Comparison of ENCODE assay signal across 16 cellular contexts in the genomic region with DNA sequence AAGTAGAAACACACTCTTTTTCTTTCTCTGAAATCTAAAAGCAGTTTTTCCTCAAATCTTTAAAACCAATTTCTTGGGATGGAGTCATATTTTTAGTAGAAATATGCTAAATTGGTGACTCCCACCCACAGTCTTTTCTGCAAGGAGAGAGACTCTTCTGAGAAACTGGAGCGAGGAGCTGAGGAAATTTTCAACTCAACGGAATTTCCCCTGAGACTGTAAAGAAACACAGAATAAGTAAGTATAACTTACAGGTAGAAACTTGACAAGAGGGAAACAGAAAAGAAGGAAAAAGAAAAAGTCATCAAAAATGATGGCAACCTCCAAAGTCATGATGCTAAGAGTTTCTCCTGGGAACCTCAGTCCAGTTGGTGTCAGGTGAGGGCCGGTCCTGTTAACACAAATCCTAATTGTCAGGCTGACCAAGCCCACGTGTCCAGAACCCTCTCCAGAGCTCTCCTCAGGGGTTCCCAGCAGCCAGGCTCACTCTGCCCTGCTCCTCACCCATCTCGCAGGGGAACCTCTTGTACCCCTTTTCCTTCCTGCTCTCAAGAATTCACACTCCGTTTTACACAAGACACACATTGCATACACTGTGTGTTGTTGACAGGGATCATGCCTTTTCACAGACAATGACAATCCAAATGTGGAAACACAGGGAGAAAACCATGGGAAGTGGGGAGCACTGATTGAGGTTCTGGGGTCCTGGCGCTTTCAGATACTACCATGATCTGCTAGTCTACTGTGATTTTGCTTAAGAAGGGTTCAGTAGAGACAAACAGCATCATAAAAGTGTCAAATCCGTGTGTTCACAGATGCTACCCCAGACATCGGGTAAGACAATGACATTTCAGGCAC. TPM values are rescaled to one million over a fixed set of nuclear protein-coding genes. Genes with fewer than 3 reads are reported as not detected.
DNase-seq lines count a peak whose midpoint lies in the region; ATAC-seq, FAIRE-seq and TF ChIP-seq lines count a peak whose summit lies in the region.
"Had no signal": no experiment of that assay in that cellular context is flagged by ENCODE, and none has a peak within 500 bp of the region (broad histone marks: within the 10 kb centered on the region; RNA-seq: fewer than 3 reads in every experiment).

No MANE protein-coding gene starts in this region.

- H3K27me3 ChIP-seq in H1 (replicated peaks in 1 of 4; ENCODE audit: control insufficient read depth in 3 of 4, extremely low read depth in 1 of 4, insufficient read depth in 3 of 4, low read length in 3 of 4): no peaks in the 10 kb centered on the region

- no peak overlapping the region for H3K56ac ChIP-seq in H1 (replicated peaks; ENCODE audit: insufficient read length, low read depth, low read length)

- no peaks in the 10 kb centered on the region for H3K79me2 ChIP-seq in H1 (ENCODE audit: control insufficient read depth in 1 of 2, insufficient read depth in 2 of 2, low read length in 2 of 2)

- no peaks in the 10 kb centered on the region for H3K9me3 ChIP-seq in H1 (ENCODE audit: insufficient read depth in 2 of 2, low read depth in 1 of 2, low read length in 1 of 2)
- H3K9me3 ChIP-seq: tibial nerve had no signal

- CTCF ChIA-PET in activated naive CD4-positive, alpha-beta T cell treated with anti-CD3 and anti-CD28 coated beads, Interleukin-2, amount 10 ng/mL, durations not matched to agents 7 days and 5 days (lab: Charles Lee): interaction anchor here (0.9 to 2.4 kb wide), 4 partner anchors 12 to 41 kb away, joined by 3 to 14 read pairs (median 5); no protein-coding TSS in a partner anchor
- CTCF ChIA-PET in activated CD4-positive, alpha-beta memory T cell treated with anti-CD3 and anti-CD28 coated beads, Interleukin-2, amount 10 ng/mL, durations not matched to agents 7 days and 5 days (lab: Charles Lee): interaction anchor here (1.1 to 3.2 kb wide), 2 partner anchors 27 to 41 kb away, joined by 3 to 18 read pairs; no protein-coding TSS in a partner anchor
- CTCF ChIA-PET in H1 (lab: Charles Lee; ENCODE audit: partially characterized antibody): no interaction called here

- no peaks in the 10 kb centered on the region for H3K27me3 Mint-ChIP-seq in activated naive CD4-positive, alpha-beta T cell treated with anti-CD3 and anti-CD28 coated beads, Interleukin-2, amount 10 ng/mL, durations not matched to agents 7 days and 5 days
- no peaks in the 10 kb centered on the region for H3K27me3 Mint-ChIP-seq in activated CD4-positive, alpha-beta memory T cell treated with anti-CD3 and anti-CD28 coated beads, Interleukin-2, amount 10 ng/mL, durations not matched to agents 7 days and 5 days

- 86% methylated on average over 9 of the region's 9 CpGs; no CpG with 5 or more reads in 1 of the 2 experiments for WGBS in H1 (ENCODE audit: extremely low coverage in 1 of 2, insufficient coverage in 1 of 2, insufficient read length in 1 of 2, insufficient replicate concordance in 2 of 2, low coverage in 1 of 2, low lambda C conversion rate in 2 of 2, missing lambda C conversion rate in 1 of 2), 2 experiments

- no peaks in the 10 kb centered on the region for H4K20me1 ChIP-seq in H1 (replicated peaks in 1 of 2; ENCODE audit: control insufficient read depth in 1 of 2, insufficient read depth in 2 of 2, low read length in 2 of 2)

- no peak overlapping the region for H3K9ac ChIP-seq in H1 (replicated peaks in 1 of 4; ENCODE audit: extremely low read depth in 1 of 4, low read depth in 3 of 4, low read length in 3 of 4)

- POLR2A ChIA-PET in activated CD4-positive, alpha-beta memory T cell treated with anti-CD3 and anti-CD28 coated beads, Interleukin-2, amount 10 ng/mL, durations not matched to agents 7 days and 5 days (lab: Charles Lee): interaction anchor here (0.6 to 21.0 kb wide), 10 partner anchors 8 to 235 kb away, joined by 3 to 448 read pairs (median 6); partner anchors contain the start of gene IL2RA
- POLR2A ChIA-PET in H1 (lab: Charles Lee; ENCODE audit: partially characterized antibody): no interaction called here

- TF ChIP-seq CTCF in H1 (IDR thresholded peaks at IDR 0.05; ENCODE audit: control extremely low read depth in 1 of 3, insufficient read depth in 1 of 3, low read depth in 1 of 3, low read length in 3 of 3): no peak

- no peak overlapping the region for H4K8ac ChIP-seq in H1 (ENCODE audit: extremely low read depth, insufficient read depth, low read length)

- H3K36me3 ChIP-seq in H1 (ENCODE audit: control insufficient read depth in 2 of 4, insufficient read depth in 4 of 4, low read length in 3 of 4): no peaks in the 10 kb centered on the region
- H3K36me3 ChIP-seq: tibial nerve had no signal

- H3K14ac ChIP-seq in H1 (ENCODE audit: insufficient read length): no peak overlapping the region

- no peak overlapping the region for H2BK120ac ChIP-seq in H1 (replicated peaks; ENCODE audit: low read depth, low read length)

- H3K27ac Mint-ChIP-seq in activated naive CD4-positive, alpha-beta T cell treated with anti-CD3 and anti-CD28 coated beads, Interleukin-2, amount 10 ng/mL, durations not matched to agents 7 days and 5 days: peak overlapping the region; percentile 88
- H3K27ac Mint-ChIP-seq in activated CD4-positive, alpha-beta memory T cell treated with anti-CD3 and anti-CD28 coated beads, Interleukin-2, amount 10 ng/mL, durations not matched to agents 7 days and 5 days: peak overlapping the region; percentile 85

- H3K4ac ChIP-seq in H1 (replicated peaks; ENCODE audit: insufficient read length, low read depth, low read length): no peak overlapping the region

- no peak for ATAC-seq in GM19463 (IDR thresholded peaks at IDR 0.05; ENCODE audit: unreplicated experiment)

- H3K4me1 ChIP-seq in H1 (replicated peaks in 1 of 4; ENCODE audit: control insufficient read depth in 3 of 4, insufficient read depth in 4 of 4, low read length in 3 of 4): no peaks in the 10 kb centered on the region

- H2BK12ac ChIP-seq in H1 (ENCODE audit: low read depth, low read length): no peak overlapping the region

- no peak overlapping the region for H3K27ac ChIP-seq in H1 (ENCODE audit: low read depth, low read length)
- H3K27ac ChIP-seq: tibial nerve had no signal

- peaks cover 71% of the 10 kb centered on the region for H3K36me3 Mint-ChIP-seq in activated naive CD4-positive, alpha-beta T cell treated with anti-CD3 and anti-CD28 coated beads, Interleukin-2, amount 10 ng/mL, durations not matched to agents 7 days and 5 days
- peaks cover 92% of the 10 kb centered on the region for H3K36me3 Mint-ChIP-seq in activated CD4-positive, alpha-beta memory T cell treated with anti-CD3 and anti-CD28 coated beads, Interleukin-2, amount 10 ng/mL, durations not matched to agents 7 days and 5 days (ENCODE audit: low read depth)

- H3K4me2 ChIP-seq in H1 (ENCODE audit: insufficient read depth in 1 of 2, low read depth in 2 of 2, low read length in 2 of 2): no peak overlapping the region
- H3K4me2 ChIP-seq: smooth muscle cell had no signal

- no peak for DNase-seq in activated naive CD4-positive, alpha-beta T cell treated with anti-CD3 and anti-CD28 coated beads, Interleukin-2, amount 10 ng/mL, durations not matched to agents 7 days and 5 days
- DNase-seq in activated naive CD4-positive, alpha-beta T cell treated with Interleukin-2 at 50 U/mL for 16 hours: no peak
- no peak for DNase-seq in activated CD4-positive, alpha-beta memory T cell treated with anti-CD3 and anti-CD28 coated beads, Interleukin-2, amount 10 ng/mL, durations not matched to agents 7 days and 5 days
- DNase-seq in H1 (ENCODE audit: low read depth in 1 of 2, low spot score in 2 of 2) (peak in 1 of 2 experiments; percentile 35), superior temporal gyrus (ENCODE audit: extremely low spot score) (peak; percentile 49), NCI-H2029 treated with DMSO at 0.1 percent for 48 hours (lab: John Stamatoyannopoulos, UW) (no peak), NCI-H2196 (lab: John Stamatoyannopoulos, UW; ENCODE audit: unreplicated experiment) (no peak)
- DNase-seq: DMS79, NCI-H1930, NCI-H774, T1000 had no signal

- H3K4me3 ChIP-seq in H1 (ENCODE audit: extremely low read depth in 1 of 4, insufficient read depth in 2 of 4, low read depth in 3 of 4, low read length in 4 of 4): no peak overlapping the region
- H3K4me3 ChIP-seq: smooth muscle cell, tibial nerve had no signal

- H4K91ac ChIP-seq in H1 (replicated peaks; ENCODE audit: insufficient read length, low read length): no peak overlapping the region

- H2BK15ac ChIP-seq in H1 (ENCODE audit: low read length): no peak overlapping the region

- no peak for TF ChIP-seq EP300 in H1 (IDR thresholded peaks at IDR 0.05; ENCODE audit: borderline replicate concordance in 1 of 2, low read depth in 2 of 2, low read length in 2 of 2)

- no peak for FAIRE-seq in H1 (lab: Jason Lieb, UNC)

- H2BK20ac ChIP-seq in H1 (ENCODE audit: low read length): no peak overlapping the region

- 0 out of 2 replicates have a peak overlapping the region, but pooled peaks have one; percentile 37 for H2AFZ ChIP-seq in H1 (ENCODE audit: low read length)

- no peak for TF ChIP-seq POLR2A in H1 (IDR thresholded peaks at IDR 0.05; ENCODE audit: control extremely low read depth in 1 of 2, low read depth in 2 of 2, low read length in 2 of 2)

- H3K18ac ChIP-seq in H1 (ENCODE audit: extremely low read depth, low read length): no peak overlapping the region

- H3K79me1 ChIP-seq in H1 (ENCODE audit: low read depth, low read length): no peaks in the 10 kb centered on the region

- no peaks in the 10 kb centered on the region for H3K23me2 ChIP-seq in H1 (ENCODE audit: low read depth, low read length)

- peaks cover 89% of the 10 kb centered on the region for H3K4me1 Mint-ChIP-seq in activated naive CD4-positive, alpha-beta T cell treated with anti-CD3 and anti-CD28 coated beads, Interleukin-2, amount 10 ng/mL, durations not matched to agents 7 days and 5 days
- peaks cover 89% of the 10 kb centered on the region for H3K4me1 Mint-ChIP-seq in activated CD4-positive, alpha-beta memory T cell treated with anti-CD3 and anti-CD28 coated beads, Interleukin-2, amount 10 ng/mL, durations not matched to agents 7 days and 5 days

- no peak overlapping the region for H2AK5ac ChIP-seq in H1 (ENCODE audit: low read depth, low read length)

- no peak for TF ChIP-seq RAD21 in H1 (IDR thresholded peaks at IDR 0.05 in 1 of 2, conservative IDR thresholded peaks at IDR 0.05 in 1 of 2; ENCODE audit: low read depth in 2 of 2, low read length in 2 of 2)

- no peak overlapping the region for H2BK5ac ChIP-seq in H1 (ENCODE audit: low read depth, low read length)

- H4K5ac ChIP-seq in H1 (ENCODE audit: insufficient read length, low read depth, low read length): no peak overlapping the region

- H3K4me3 Mint-ChIP-seq in activated naive CD4-positive, alpha-beta T cell treated with anti-CD3 and anti-CD28 coated beads, Interleukin-2, amount 10 ng/mL, durations not matched to agents 7 days and 5 days: peak overlapping the region; percentile 69
- H3K4me3 Mint-ChIP-seq in activated CD4-positive, alpha-beta memory T cell treated with anti-CD3 and anti-CD28 coated beads, Interleukin-2, amount 10 ng/mL, durations not matched to agents 7 days and 5 days: peak overlapping the region; percentile 58

- H3K23ac ChIP-seq in H1 (ENCODE audit: insufficient read length): no peak overlapping the region

- no peaks in the 10 kb centered on the region for H3K9me3 Mint-ChIP-seq in activated naive CD4-positive, alpha-beta T cell treated with anti-CD3 and anti-CD28 coated beads, Interleukin-2, amount 10 ng/mL, durations not matched to agents 7 days and 5 days
- H3K9me3 Mint-ChIP-seq in activated CD4-positive, alpha-beta memory T cell treated with anti-CD3 and anti-CD28 coated beads, Interleukin-2, amount 10 ng/mL, durations not matched to agents 7 days and 5 days: no peaks in the 10 kb centered on the region

RNA-seq across cellular contexts. Expression of gene IL2RA, which starts 16.3 kb away (rescaled TPM):
- total RNA-seq in activated CD4-positive, alpha-beta memory T cell treated with anti-CD3 and anti-CD28 coated beads, Interleukin-2, amount 10 ng/mL, durations not matched to agents 7 days and 5 days: 100 to 1,000 TPM; 437 to 446 TPM
- not detected in 2 replicates for total RNA-seq in H1 (2021; fragmentation: NEBNext Ultra II Directional; extraction: Animal tissue kit (Norgen Biotek cat#: 25700))
- not detected in 2 replicates for polyA plus RNA-seq in H1 (2011; rRNA removed)
- polyA plus RNA-seq in H1 (2011; cell fraction: cytosol; rRNA removed): not detected
- polyA plus RNA-seq in H1 (2011; cell fraction: nucleus; rRNA removed): not detected
- not detected in 4 replicates for polyA plus RNA-seq in H1 (2012, experiment 1 of 2)
- polyA plus RNA-seq in H1 (2012, experiment 2 of 2): not detected
- not detected for polyA plus RNA-seq in H1 (2013, experiment 1 of 2)
- not detected for polyA plus RNA-seq in H1 (2013, experiment 2 of 2)
- not detected in 2 replicates for polyA minus RNA-seq in H1 (2011; rRNA and poly(A)+ RNA removed)
- polyA minus RNA-seq in H1 (2011; cell fraction: cytosol; rRNA and poly(A)+ RNA removed): not detected
- polyA minus RNA-seq in H1 (2011; cell fraction: nucleus; rRNA and poly(A)+ RNA removed): not detected
- total RNA-seq: HT-29, osteoblast, smooth muscle cell had no signal
- polyA plus RNA-seq: smooth muscle cell had no signal

RNA-seq across cellular contexts. Expression of gene RBM17, which starts 43.0 kb away (rescaled TPM):
- 100 to 1,000 TPM; 155 to 157 TPM for total RNA-seq in activated CD4-positive, alpha-beta memory T cell treated with anti-CD3 and anti-CD28 coated beads, Interleukin-2, amount 10 ng/mL, durations not matched to agents 7 days and 5 days
- total RNA-seq in H1 (2021; fragmentation: NEBNext Ultra II Directional; extraction: Animal tissue kit (Norgen Biotek cat#: 25700)): 120 and 128 TPM in 2 replicates
- 15.7 and 22.9 TPM in 2 replicates for polyA plus RNA-seq in H1 (2011; rRNA removed)
- 46.4 TPM for polyA plus RNA-seq in H1 (2011; cell fraction: cytosol; rRNA removed)
- 85.1 TPM for polyA plus RNA-seq in H1 (2011; cell fraction: nucleus; rRNA removed)
- 97.6 to 142 TPM (median 112 TPM) in 4 replicates for polyA plus RNA-seq in H1 (2012, experiment 1 of 2)
- 18.0 TPM for polyA plus RNA-seq in H1 (2012, experiment 2 of 2)
- polyA plus RNA-seq in H1 (2013, experiment 1 of 2): 105 TPM
- polyA plus RNA-seq in H1 (2013, experiment 2 of 2): 105 TPM
- 23.0 and 32.3 TPM in 2 replicates for polyA minus RNA-seq in H1 (2011; rRNA and poly(A)+ RNA removed)
- 26.4 TPM for polyA minus RNA-seq in H1 (2011; cell fraction: cytosol; rRNA and poly(A)+ RNA removed)
- polyA minus RNA-seq in H1 (2011; cell fraction: nucleus; rRNA and poly(A)+ RNA removed): 41.5 TPM

Comparison
In these comparisons a context has a peak if more than half of its experiments do, and no peak if none do; other contexts are left out.
1. RNA of gene IL2RA, which starts 16.3 kb away (total RNA-seq): 437 to 446 TPM in activated CD4-positive, alpha-beta memory T cell treated with anti-CD3 and anti-CD28 coated beads, Interleukin-2, amount 10 ng/mL, durations not matched to agents 7 days and 5 days; not detected in H1; every median in the first group is over 100 times any median in the second.